Comparison of ENCODE assay signal across 1 cellular context in genomic region chr4:38663801-38664703, GRCh38.
A peak's percentile ranks its signal among the peaks of the same experiment; 100 is the strongest.
TF ChIP-seq lines count a peak whose summit lies in the region.

KLF3 (plus strand) TSS chr4:38664199; CDS start chr4:38680626, 16,427 bp downstream.

TF ChIP-seq in HEK293, 187 proteins besides CTCF, POLR2A, EP300 and RAD21 (continued from another document and continues in another):
- TF ChIP-seq ZNF18 (tag by site-specific recombination; IDR thresholded peaks at IDR 0.05) = no peak
- TF ChIP-seq PRDM6 (tag by site-specific recombination; IDR thresholded peaks at IDR 0.05) = no peak
- TF ChIP-seq ZNF114 (tag by site-specific recombination; IDR thresholded peaks at IDR 0.05) = no peak
- TF ChIP-seq KLF10 (tag by site-specific recombination; IDR thresholded peaks at IDR 0.05) = 0 out of 2 replicates have a peak, but pooled peaks have one; percentile 24
- no peak for TF ChIP-seq ZNF24 (tag by site-specific recombination; IDR thresholded peaks at IDR 0.05)
- TF ChIP-seq ZSCAN30 (tag by site-specific recombination; IDR thresholded peaks at IDR 0.05) = 0 out of 2 replicates have a peak, but pooled peaks have one; percentile 50
- no peak for TF ChIP-seq ZNF148 (tag by site-specific recombination; IDR thresholded peaks at IDR 0.05; ENCODE audit: borderline replicate concordance)
- TF ChIP-seq TSHZ1 (tag by site-specific recombination; IDR thresholded peaks at IDR 0.05; ENCODE audit: borderline replicate concordance) = no peak
- TF ChIP-seq ZBTB44 (tag by site-specific recombination; IDR thresholded peaks at IDR 0.05) = no peak
- no peak for TF ChIP-seq ZNF202 (tag by site-specific recombination; IDR thresholded peaks at IDR 0.05; ENCODE audit: borderline replicate concordance)
- no peak for TF ChIP-seq REST (tag by site-specific recombination; IDR thresholded peaks at IDR 0.05)
- peak; percentile 24; the same call in 1 of the 2 replicates for TF ChIP-seq KLF7 (tag by site-specific recombination; IDR thresholded peaks at IDR 0.05; ENCODE audit: borderline replicate concordance)
- no peak for TF ChIP-seq ZNF211 (tag by site-specific recombination; IDR thresholded peaks at IDR 0.05; ENCODE audit: low read depth)
- no peak for TF ChIP-seq ZIC2 (tag by site-specific recombination; IDR thresholded peaks at IDR 0.05)
- no peak for TF ChIP-seq SCRT2 (tag by site-specific recombination; IDR thresholded peaks at IDR 0.05)
- TF ChIP-seq KLF9 (tag by site-specific recombination; IDR thresholded peaks at IDR 0.05; ENCODE audit: low read depth) = peak; percentile 38; the same call in 1 of the 2 replicates
- no peak for TF ChIP-seq TRIM28 (IDR thresholded peaks at IDR 0.05; ENCODE audit: borderline replicate concordance, low read length)
- peak; percentile 86 for TF ChIP-seq ZBTB8A (tag by site-specific recombination; IDR thresholded peaks at IDR 0.05)
- TF ChIP-seq KLF1 (tag by site-specific recombination; IDR thresholded peaks at IDR 0.05) = peak; percentile 80
- peak; percentile 23 for TF ChIP-seq SP2 (tag by site-specific recombination; IDR thresholded peaks at IDR 0.05)
- TF ChIP-seq ZNF404 (tag by site-specific recombination; IDR thresholded peaks at IDR 0.05) = no peak
- 0 out of 2 replicates have a peak, but pooled peaks have one; percentile 20 for TF ChIP-seq ZBTB10 (tag by site-specific recombination; IDR thresholded peaks at IDR 0.05)
- no peak for TF ChIP-seq ZNF350 (tag by site-specific recombination; IDR thresholded peaks at IDR 0.05)
- no peak for TF ChIP-seq ZNF664 (tag by site-specific recombination; IDR thresholded peaks at IDR 0.05)
- no peak for TF ChIP-seq ZNF830 (tag by site-specific recombination; IDR thresholded peaks at IDR 0.05; ENCODE audit: low read depth)
- no peak for TF ChIP-seq ZNF248 (tag by site-specific recombination; IDR thresholded peaks at IDR 0.05)
- peak; percentile 71; the same call in 1 of the 2 replicates for TF ChIP-seq PATZ1 (tag by site-specific recombination; IDR thresholded peaks at IDR 0.05)
- peak; percentile 33; the same call in 1 of the 2 replicates for TF ChIP-seq ZNF341 (tag by site-specific recombination; IDR thresholded peaks at IDR 0.05; ENCODE audit: low read depth)
- TF ChIP-seq HOXA7 (CRISPR knock-in tag; IDR thresholded peaks at IDR 0.05; ENCODE audit: borderline replicate concordance) = no peak
- TF ChIP-seq REPIN1 (tag by site-specific recombination; IDR thresholded peaks at IDR 0.05; ENCODE audit: low read depth) = no peak
- no peak for TF ChIP-seq ZNF146 (tag by site-specific recombination; IDR thresholded peaks at IDR 0.05)
- TF ChIP-seq ZNF302 (tag by site-specific recombination; IDR thresholded peaks at IDR 0.05; ENCODE audit: low read depth) = no peak
- TF ChIP-seq GLIS2 (tag by site-specific recombination; IDR thresholded peaks at IDR 0.05) = no peak; the same call in none of the 2 replicates
- TF ChIP-seq ZBTB6 (tag by site-specific recombination; IDR thresholded peaks at IDR 0.05) = peak; percentile 83; the same call in 1 of the 2 replicates
- TF ChIP-seq ZNF707 (tag by site-specific recombination; IDR thresholded peaks at IDR 0.05) = no peak
- TF ChIP-seq ZBTB20 (tag by site-specific recombination; IDR thresholded peaks at IDR 0.05) = peak; percentile 12; the same call in 1 of the 2 replicates
